Comparison of ENCODE assay signal across 24 cellular contexts in genomic region chrY:7687086-7687485, GRCh38.
"Had no signal": no experiment of that assay in that cellular context is flagged by ENCODE, and none has a peak within 500 bp of the region (broad histone marks: within the 10 kb centered on the region; RNA-seq: fewer than 3 reads in every experiment).

No MANE protein-coding gene starts in this region.

- ATAC-seq: activated CD8-positive, alpha-beta T cell treated with anti-CD3 and anti-CD28 coated beads, Interleukin-2, amount 10 ng/mL, durations not matched to agents 7 days and 5 days; activated naive CD4-positive, alpha-beta T cell treated with anti-CD3 and anti-CD28 coated beads, Interleukin-2, amount 50 U/mL, for 72 hours; activated naive CD8-positive, alpha-beta T cell treated with anti-CD3 and anti-CD28 coated beads, Interleukin-2, amount 50 U/mL, for 24 hours; T-helper 17 cell; WTC11 had no signal

- H3K9me3 Mint-ChIP-seq: activated naive CD4-positive, alpha-beta T cell treated with anti-CD3 and anti-CD28 coated beads, Interleukin-2, amount 50 U/mL, for 72 hours; activated naive CD8-positive, alpha-beta T cell treated with anti-CD3 and anti-CD28 coated beads, Interleukin-2, amount 50 U/mL, for 24 hours; brain; central memory CD8-positive, alpha-beta T cell; WTC11 had no signal

- H3K4me2 ChIP-seq: KMS-11 had no signal

- H3K27ac Mint-ChIP-seq: activated CD8-positive, alpha-beta T cell treated with anti-CD3 and anti-CD28 coated beads, Interleukin-2, amount 10 ng/mL, durations not matched to agents 7 days and 5 days; activated naive CD4-positive, alpha-beta T cell treated with anti-CD3 and anti-CD28 coated beads, Interleukin-2, amount 50 U/mL, for 72 hours; activated naive CD8-positive, alpha-beta T cell treated with anti-CD3 and anti-CD28 coated beads, Interleukin-2, amount 50 U/mL, for 24 hours; brain; T-helper 17 cell; WTC11 had no signal

- H3K9ac ChIP-seq: KMS-11 had no signal

- H3K36me3 Mint-ChIP-seq: activated naive CD4-positive, alpha-beta T cell treated with anti-CD3 and anti-CD28 coated beads, Interleukin-2, amount 50 U/mL, for 72 hours; brain; WTC11 had no signal

- H3K4me3 Mint-ChIP-seq: activated CD8-positive, alpha-beta T cell treated with anti-CD3 and anti-CD28 coated beads, Interleukin-2, amount 10 ng/mL, durations not matched to agents 7 days and 5 days; activated naive CD8-positive, alpha-beta T cell treated with anti-CD3 and anti-CD28 coated beads, Interleukin-2, amount 50 U/mL, for 24 hours; brain; central memory CD8-positive, alpha-beta T cell; T-helper 17 cell; WTC11 had no signal

- H3K4me1 Mint-ChIP-seq: activated naive CD8-positive, alpha-beta T cell treated with anti-CD3 and anti-CD28 coated beads, Interleukin-2, amount 50 U/mL, for 24 hours; brain; central memory CD8-positive, alpha-beta T cell; T-helper 17 cell; WTC11 had no signal

- DNase-seq: activated CD4-positive, alpha-beta T cell treated with anti-CD3 and anti-CD28 coated beads for 48 hours; activated CD4-positive, alpha-beta T cell treated with anti-CD3 and anti-CD28 coated beads, Interleukin-2, amount 50 U/mL, for 4 hours; activated CD4-positive, CD25-positive, alpha-beta regulatory T cell treated with anti-CD3 and anti-CD28 coated beads, Interleukin-2, amount 50 U/mL, for 72 hours; activated CD8-positive, alpha-beta memory T cell treated with anti-CD3 and anti-CD28 coated beads, Interleukin-2, amount 50 U/mL, for 48 hours; activated CD8-positive, alpha-beta T cell treated with anti-CD3 and anti-CD28 coated beads, Interleukin-2, amount 10 ng/mL, durations not matched to agents 7 days and 5 days; activated naive CD8-positive, alpha-beta T cell treated with anti-CD3 and anti-CD28 coated beads, Interleukin-2, amount 50 U/mL, for 24 hours; activated T-cell treated with anti-CD3 and anti-CD28 coated beads, Interleukin-2, amount 50 U/mL, for 1 hour; amygdala; NCI-H1092; NCI-H1417; NCI-H1930; NCI-H2107; NCI-H2171 treated with DMSO at 0.1 percent for 48 hours; NCI-H345; NCI-H510A treated with DMSO at 0.1 percent for 48 hours; NCI-H69; SIG-M5; T-helper 17 cell; T-helper 9 cell had no signal

- H3K27me3 Mint-ChIP-seq: activated naive CD8-positive, alpha-beta T cell treated with anti-CD3 and anti-CD28 coated beads, Interleukin-2, amount 50 U/mL, for 24 hours; brain; T-helper 17 cell had no signal

- H3K27ac ChIP-seq: KMS-11 had no signal
